In the genomic region with DNA sequence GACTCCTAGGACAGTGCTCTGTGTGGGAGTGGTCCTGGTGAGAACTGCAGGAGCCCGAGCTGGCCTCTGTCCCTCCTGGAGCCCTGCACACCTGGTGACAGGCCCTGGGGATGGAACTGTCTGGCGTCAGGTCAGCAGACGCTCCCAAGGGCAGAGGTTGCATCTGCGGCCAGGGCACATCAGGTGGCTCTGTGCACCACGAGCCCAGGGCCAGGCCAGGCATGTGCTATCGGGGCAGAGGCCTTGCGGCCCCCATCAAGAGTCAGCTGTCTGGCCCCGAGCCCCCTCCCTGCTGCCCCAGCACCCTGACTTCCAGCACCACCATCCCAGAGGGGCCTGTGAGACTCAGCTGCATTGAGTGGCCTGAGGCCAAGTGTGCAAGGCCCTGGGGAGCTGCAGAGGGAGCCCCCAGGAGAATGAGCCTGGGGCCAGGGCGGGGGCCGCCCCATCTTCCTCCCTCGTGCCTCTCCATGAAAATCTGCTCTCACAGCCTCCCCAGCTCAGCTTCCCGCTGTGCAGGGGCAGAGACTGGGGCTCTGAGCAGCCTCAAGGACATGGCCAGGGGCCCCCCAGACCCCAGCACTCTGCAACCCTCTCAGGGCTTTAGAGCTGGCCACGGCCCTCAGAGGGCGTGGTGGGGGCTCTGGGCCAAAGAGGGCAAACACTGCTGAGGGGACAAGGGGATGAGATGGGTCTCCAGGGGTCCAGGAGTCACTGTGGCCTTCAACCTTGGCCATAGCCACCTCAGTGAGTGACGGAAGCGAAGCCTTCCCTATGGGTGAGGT, we compare ENCODE assay signal across 1 cellular context.
TF ChIP-seq lines count a peak whose summit lies in the region.

No MANE protein-coding gene starts in this region.

TF ChIP-seq in SK-N-SH treated with all-trans-retinoic acid at 6 μM for 48 hours, 23 proteins besides CTCF, POLR2A, EP300 and RAD21 (continued from another document):
- TF ChIP-seq ZC3H10 (CRISPR knock-in tag; IDR thresholded peaks at IDR 0.05) (no peak), ARNTL (CRISPR knock-in tag; IDR thresholded peaks at IDR 0.05; ENCODE audit: borderline replicate concordance, low read depth) (no peak), TOX (CRISPR knock-in tag; IDR thresholded peaks at IDR 0.05; ENCODE audit: borderline replicate concordance) (no peak), PPARA (CRISPR knock-in tag; IDR thresholded peaks at IDR 0.05; ENCODE audit: borderline replicate concordance) (no peak)
- TF ChIP-seq, protein P1, sequence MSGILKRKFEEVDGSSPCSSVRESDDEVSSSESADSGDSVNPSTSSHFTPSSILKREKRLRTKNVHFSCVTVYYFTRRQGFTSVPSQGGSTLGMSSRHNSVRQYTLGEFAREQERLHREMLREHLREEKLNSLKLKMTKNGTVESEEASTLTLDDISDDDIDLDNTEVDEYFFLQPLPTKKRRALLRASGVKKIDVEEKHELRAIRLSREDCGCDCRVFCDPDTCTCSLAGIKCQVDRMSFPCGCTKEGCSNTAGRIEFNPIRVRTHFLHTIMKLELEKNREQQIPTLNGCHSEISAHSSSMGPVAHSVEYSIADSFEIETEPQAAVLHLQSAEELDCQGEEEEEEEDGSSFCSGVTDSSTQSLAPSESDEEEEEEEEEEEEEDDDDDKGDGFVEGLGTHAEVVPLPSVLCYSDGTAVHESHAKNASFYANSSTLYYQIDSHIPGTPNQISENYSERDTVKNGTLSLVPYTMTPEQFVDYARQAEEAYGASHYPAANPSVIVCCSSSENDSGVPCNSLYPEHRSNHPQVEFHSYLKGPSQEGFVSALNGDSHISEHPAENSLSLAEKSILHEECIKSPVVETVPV (CRISPR knock-in tag; IDR thresholded peaks at IDR 0.05), result no peak
